In the genomic region with DNA sequence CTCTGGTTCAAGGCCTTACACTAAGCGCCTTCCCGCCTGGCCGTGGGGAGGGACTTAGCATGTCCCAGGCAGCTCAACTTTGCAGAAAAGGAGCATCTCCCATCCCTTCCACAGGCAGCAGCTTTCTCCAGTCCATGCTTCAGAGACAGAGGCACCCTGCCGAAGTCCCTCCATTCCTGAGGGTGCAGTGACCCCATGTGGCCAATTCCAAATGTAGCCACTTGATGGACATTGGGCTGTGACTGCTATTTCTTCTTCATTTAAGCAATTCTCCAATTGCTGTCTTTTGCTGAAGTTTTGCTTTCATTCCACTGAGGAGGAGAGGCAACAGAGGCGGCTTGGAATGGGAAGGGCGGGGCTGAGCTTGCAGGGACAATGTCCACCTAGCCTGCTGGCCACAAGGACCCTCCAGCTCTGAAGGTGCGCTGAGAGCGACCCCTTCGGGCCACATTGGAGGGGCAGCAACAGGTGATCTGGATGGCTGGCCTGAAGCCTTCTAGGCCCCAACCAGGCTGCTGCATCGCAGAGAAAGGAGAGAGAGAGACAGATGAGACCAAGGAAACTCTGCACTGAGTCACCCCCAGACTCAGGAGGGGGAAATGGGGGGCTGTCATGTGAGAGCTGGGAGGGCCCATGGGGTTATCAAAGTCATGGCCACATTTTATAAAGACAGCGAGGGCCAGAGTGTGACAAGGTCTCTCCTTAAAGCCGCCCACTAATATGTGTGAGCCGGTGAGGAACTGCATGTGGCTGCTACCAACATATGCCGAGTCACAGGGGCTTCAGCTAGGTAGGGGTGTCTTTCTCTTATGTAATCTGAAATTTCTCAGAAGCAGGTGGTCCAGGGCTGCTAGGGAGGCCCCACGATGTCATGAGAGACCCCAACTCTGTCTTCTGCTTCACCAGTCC, we compare ENCODE assay signal across 8 cellular contexts.
A peak's percentile ranks its signal among the peaks of the same experiment; 100 is the strongest.
DNase-seq lines count a peak whose midpoint lies in the region; ATAC-seq and TF ChIP-seq lines count a peak whose summit lies in the region.

No MANE protein-coding gene starts in this region.

- peak in 2 of 3 donors; percentile 3 to 8 for DNase-seq in stimulated activated CD4-positive, alpha-beta T cell treated with anti-CD3 and anti-CD28 coated beads, Interleukin-12 subunit alpha, Interleukin-12 subunit beta, amount 100 ng/mL, for 48 hours (ENCODE audit: low read depth in 2 of 3, low spot score in 1 of 3)
- no peak for DNase-seq in stimulated activated CD4-positive, alpha-beta T cell treated with anti-CD3 and anti-CD28 coated beads, Interleukin-4, amount 100 ng/mL, for 1 hour
- DNase-seq in NB4 (ENCODE audit: low read depth), result peak; percentile 76
- DNase-seq in WERI-Rb-1, result peak; percentile 75
- DNase-seq in osteoblast (ENCODE audit: insufficient read length, low spot score, missing footprints), result peak; percentile 96
- no peak for DNase-seq in activated CD4-positive, CD25-positive, alpha-beta regulatory T cell (lab: John Stamatoyannopoulos, UW)

- no peak for TF ChIP-seq POLR2A in NB4 (IDR thresholded peaks at IDR 0.05; ENCODE audit: extremely low read depth, insufficient read length)
- TF ChIP-seq POLR2A in gastroesophageal sphincter (IDR thresholded peaks at IDR 0.05), result no peak

- H3K27me3 ChIP-seq in WERI-Rb-1 (ENCODE audit: insufficient read depth, low read depth, severe bottlenecking) (peaks cover 12% of the 10 kb centered on the region), gastroesophageal sphincter (no peaks in the 10 kb centered on the region), osteoblast (ENCODE audit: insufficient read depth, low read length) (peaks cover 3% of the 10 kb centered on the region)

- WGBS in gastroesophageal sphincter (ENCODE audit: low coverage in 1 of 2), 2 donors, result 0 to 53% methylated on average over 2 to 9 of the region's 15 CpGs

- TF ChIP-seq CTCF in NB4 (IDR thresholded peaks at IDR 0.05; ENCODE audit: low read depth, low read length), result peak; percentile 57
- peak; percentile 72 for TF ChIP-seq CTCF in WERI-Rb-1 (IDR thresholded peaks at IDR 0.05; ENCODE audit: low read depth, low read length)
- peak; percentile 49 to 81 (median 76) for TF ChIP-seq CTCF in gastroesophageal sphincter (IDR thresholded peaks at IDR 0.05)
- TF ChIP-seq CTCF in osteoblast (IDR thresholded peaks at IDR 0.05; ENCODE audit: extremely low read depth, low read depth, low read length), result peak; percentile 76

- peaks cover 0 to 28% (median 0%) of the 10 kb centered on the region in 3 donors for H3K4me1 ChIP-seq in gastroesophageal sphincter
- H3K4me1 ChIP-seq in osteoblast (ENCODE audit: insufficient read depth, low read length), result peaks cover 7% of the 10 kb centered on the region

- H3K9me3 ChIP-seq in WERI-Rb-1 (ENCODE audit: severe bottlenecking) (no peaks in the 10 kb centered on the region), gastroesophageal sphincter (no peaks in the 10 kb centered on the region), osteoblast (ENCODE audit: low read depth, low read length) (no peaks in the 10 kb centered on the region)

- H3K79me2 ChIP-seq in osteoblast (ENCODE audit: insufficient read depth, low read length), result no peaks in the 10 kb centered on the region

- no peak overlapping the region for H3K27ac ChIP-seq in WERI-Rb-1
- H3K27ac ChIP-seq in gastroesophageal sphincter, result no peak overlapping the region
- no peak overlapping the region for H3K27ac ChIP-seq in osteoblast (ENCODE audit: low read depth, low read length)

- H3K4me3 ChIP-seq in NB4 (ENCODE audit: low read depth, low read length) (no peak overlapping the region), WERI-Rb-1 (ENCODE audit: low read depth, low read length) (no peak overlapping the region), gastroesophageal sphincter (no peak overlapping the region), osteoblast (ENCODE audit: insufficient read depth, low read length) (no peak overlapping the region)

- H2AFZ ChIP-seq in osteoblast (ENCODE audit: low read length), result no peak overlapping the region

- no peaks in the 10 kb centered on the region for H4K20me1 ChIP-seq in osteoblast (ENCODE audit: insufficient read depth, low read length)

- H3K4me2 ChIP-seq in osteoblast (ENCODE audit: insufficient read depth, low read length), result no peak overlapping the region

- TF ChIP-seq EP300 in gastroesophageal sphincter (IDR thresholded peaks at IDR 0.05), result no peak

- H3K36me3 ChIP-seq in WERI-Rb-1 (no peaks in the 10 kb centered on the region), gastroesophageal sphincter (no peaks in the 10 kb centered on the region), osteoblast (ENCODE audit: insufficient read depth, low read length) (no peaks in the 10 kb centered on the region)

- ATAC-seq in gastroesophageal sphincter (peak; percentile 71), HG03108 (IDR thresholded peaks at IDR 0.05; ENCODE audit: unreplicated experiment) (no peak)

Comparison
In these comparisons a context has a peak if more than half of its experiments do, and no peak if none do; other contexts are left out.
1. DNase-seq: peak in stimulated activated CD4-positive, alpha-beta T cell treated with anti-CD3 and anti-CD28 coated beads, Interleukin-12 subunit alpha, Interleukin-12 subunit beta, amount 100 ng/mL, for 48 hours (2 of 3), NB4 (single experiment), WERI-Rb-1 (single experiment) and osteoblast (single experiment); none in stimulated activated CD4-positive, alpha-beta T cell treated with anti-CD3 and anti-CD28 coated beads, Interleukin-4, amount 100 ng/mL, for 1 hour (single experiment) and activated CD4-positive, CD25-positive, alpha-beta regulatory T cell (0 of 4).
2. Peak in every context shown above with its lines, with median percentiles within 50 percentile points of each other: CTCF ChIP-seq.